ENCODE assay signal across 20 cellular contexts in the genomic region with DNA sequence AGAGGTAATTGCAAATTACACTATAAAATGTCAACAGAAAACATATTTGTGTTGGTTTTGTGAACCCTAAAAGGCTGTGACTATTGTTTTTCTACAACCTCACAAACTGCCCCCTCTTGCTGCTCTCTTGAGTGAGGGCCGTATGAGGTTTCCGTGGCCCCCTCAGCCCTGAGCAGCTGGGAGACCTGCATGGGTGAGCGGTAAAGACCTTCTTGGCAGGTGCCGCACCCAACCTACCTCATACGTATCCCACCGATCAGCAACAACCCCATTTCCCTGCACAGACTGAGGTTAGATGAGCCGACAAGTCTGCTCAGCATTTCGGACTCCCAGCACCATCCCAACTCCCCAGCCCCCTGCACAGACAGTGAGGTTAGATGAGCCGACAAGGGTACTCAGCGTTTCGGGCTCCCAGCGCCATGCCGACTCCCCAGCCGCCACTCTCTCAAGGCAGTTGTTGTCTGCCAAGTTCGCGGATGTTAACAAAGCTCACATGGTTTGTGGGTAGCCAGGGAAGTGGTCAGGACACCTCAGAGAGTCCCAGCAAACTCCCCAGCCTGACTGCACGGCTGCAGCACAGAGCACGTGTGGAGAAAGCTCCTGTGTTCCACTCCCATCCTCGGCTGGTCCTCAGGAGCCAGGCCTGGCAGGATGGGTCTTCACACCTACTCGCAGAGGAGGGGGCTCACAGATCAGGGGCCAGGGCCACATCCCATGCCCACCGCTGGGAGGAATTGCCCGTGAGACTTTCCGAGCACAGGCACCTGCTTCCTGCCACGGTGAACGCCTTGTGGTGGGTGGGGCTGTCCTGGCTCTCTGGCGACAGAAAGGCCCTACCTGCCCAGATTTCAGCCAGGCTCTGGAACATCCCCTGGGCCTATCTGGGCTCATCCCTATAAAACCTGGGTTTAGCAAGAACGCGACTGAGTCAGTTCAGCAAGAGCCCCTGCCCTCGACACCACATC.
DNase-seq lines count a peak whose midpoint lies in the region; FAIRE-seq and TF ChIP-seq lines count a peak whose summit lies in the region.
"Had no signal": no experiment of that assay in that cellular context is flagged by ENCODE, and none has a peak within 500 bp of the region (broad histone marks: within the 10 kb centered on the region; RNA-seq: fewer than 3 reads in every experiment).

No MANE protein-coding gene starts in this region.

- FAIRE-seq in kidney (lab: Jason Lieb, UNC), result no peak
- FAIRE-seq: A204.1, bronchial epithelial cell had no signal

- H3K36me3 ChIP-seq in kidney (ENCODE audit: control insufficient read depth in 1 of 2, insufficient read depth in 2 of 2, low read length in 2 of 2) (no peaks in the 10 kb centered on the region), suprapubic skin (no peaks in the 10 kb centered on the region), Karpas-422 (ENCODE audit: insufficient read depth, low read length) (no peaks in the 10 kb centered on the region)
- H3K36me3 ChIP-seq: thoracic aorta had no signal

- TF ChIP-seq POLR2A in suprapubic skin (IDR thresholded peaks at IDR 0.05), result no peak

- H3K9me2 ChIP-seq in Karpas-422 (replicated peaks; ENCODE audit: insufficient read depth, low read length), result no peaks in the 10 kb centered on the region

- no peak overlapping the region for H3K4me2 ChIP-seq in Karpas-422 (ENCODE audit: low read depth, low read length, poor library complexity, severe bottlenecking)
- H3K4me2 ChIP-seq: smooth muscle cell had no signal

- H3K9ac ChIP-seq in kidney (ENCODE audit: low read length in 2 of 2) (no peak overlapping the region), Karpas-422 (ENCODE audit: low read length) (no peak overlapping the region)

- H4K20me1 ChIP-seq in Karpas-422 (ENCODE audit: insufficient read depth, low read depth, low read length), result no peaks in the 10 kb centered on the region

- H3K9me3 ChIP-seq in kidney (ENCODE audit: control insufficient read depth in 1 of 2, low read length in 2 of 2) (peaks cover 0 to 5% of the 10 kb centered on the region in 2 donors), suprapubic skin (no peaks in the 10 kb centered on the region), Karpas-422 (ENCODE audit: low read length) (no peaks in the 10 kb centered on the region; the same call in 1 of the 2 replicates)

- no peak overlapping the region for H3K27ac ChIP-seq in kidney (ENCODE audit: low read depth in 2 of 2, low read length in 2 of 2)
- H3K27ac ChIP-seq in suprapubic skin, result no peak overlapping the region
- no peak overlapping the region for H3K27ac ChIP-seq in Karpas-422 (ENCODE audit: low read length)
- H3K27ac ChIP-seq: thoracic aorta had no signal

- intact Hi-C loops in kidney (cut with DNase I), result no loop called here

- no peak overlapping the region for H2AFZ ChIP-seq in Karpas-422 (ENCODE audit: low read length)

- 90% methylated on average over 19 of the region's 29 CpGs for WGBS in suprapubic skin

- no peak for TF ChIP-seq CTCF in kidney (IDR thresholded peaks at IDR 0.05; ENCODE audit: borderline replicate concordance, extremely low read depth, insufficient read depth)
- TF ChIP-seq CTCF in suprapubic skin (IDR thresholded peaks at IDR 0.05), result no peak

- no peaks in the 10 kb centered on the region for H3K79me2 ChIP-seq in Karpas-422 (ENCODE audit: low read length)

- H3K4me3 ChIP-seq in kidney (ENCODE audit: low read length in 2 of 2) (no peak overlapping the region), suprapubic skin (no peak overlapping the region), Karpas-422 (ENCODE audit: low read length) (no peak overlapping the region)
- H3K4me3 ChIP-seq: smooth muscle cell, thoracic aorta had no signal

- H3K27me3 ChIP-seq in suprapubic skin (peaks cover 56% of the 10 kb centered on the region), Karpas-422 (ENCODE audit: low read length) (no peaks in the 10 kb centered on the region)

- peak; percentile 50 for DNase-seq in activated CD8-positive, alpha-beta memory T cell treated with anti-CD3 and anti-CD28 coated beads for 24 hours
- no peak for DNase-seq in activated CD8-positive, alpha-beta memory T cell treated with anti-CD3 and anti-CD28 coated beads, Interleukin-2, amount 50 U/mL, for 4 hours
- DNase-seq in RPMI8226 (peak; percentile 42), kidney (peak; percentile 56), suprapubic skin (ENCODE audit: low spot score in 2 of 2) (peak; percentile 41 to 62), glomerular visceral epithelial cell (ENCODE audit: extremely low spot score) (no peak), Karpas-422 (no peak)
- DNase-seq in stimulated activated naive CD4-positive, alpha-beta T cell treated with Interleukin-2 at 50 U/mL for 16 hours (lab: John Stamatoyannopoulos, UW), result no peak
- DNase-seq: activated CD4-positive, alpha-beta T cell treated with anti-CD3 and anti-CD28 coated beads, Interleukin-2, amount 10 ng/mL, durations not matched to agents 24 days and 14 days; activated T-cell treated with anti-CD3 and anti-CD28 coated beads, Interleukin-2, amount 50 U/mL, for 4 hours; immature natural killer cell; naive B cell; NCI-H1417 treated with DMSO at 0.1 percent for 48 hours; NCI-H69; stimulated activated CD4-positive, alpha-beta T cell treated with anti-CD3 and anti-CD28 coated beads, Interleukin-4, amount 100 ng/mL, for 4 hours; T1000 had no signal

- TF ChIP-seq EP300 in suprapubic skin (IDR thresholded peaks at IDR 0.05), result no peak

- no peaks in the 10 kb centered on the region for H3K4me1 ChIP-seq in kidney (ENCODE audit: control insufficient read depth in 1 of 2, insufficient read depth in 1 of 2, low read depth in 1 of 2, low read length in 2 of 2)
- no peaks in the 10 kb centered on the region for H3K4me1 ChIP-seq in suprapubic skin
- peaks cover 27% of the 10 kb centered on the region for H3K4me1 ChIP-seq in Karpas-422 (ENCODE audit: low read length)

Comparison
In these comparisons a context has a peak if more than half of its experiments do, and no peak if none do; other contexts are left out.
1. DNase-seq: peak in activated CD8-positive, alpha-beta memory T cell treated with anti-CD3 and anti-CD28 coated beads for 24 hours (single experiment), RPMI8226 (single experiment), kidney (single experiment) and suprapubic skin (2 of 2); none in activated CD8-positive, alpha-beta memory T cell treated with anti-CD3 and anti-CD28 coated beads, Interleukin-2, amount 50 U/mL, for 4 hours (single experiment), glomerular visceral epithelial cell (single experiment), Karpas-422 (single experiment) and stimulated activated naive CD4-positive, alpha-beta T cell treated with Interleukin-2 at 50 U/mL for 16 hours (single experiment).